Comparison of ENCODE assay signal across 1 cellular context in the genomic region with DNA sequence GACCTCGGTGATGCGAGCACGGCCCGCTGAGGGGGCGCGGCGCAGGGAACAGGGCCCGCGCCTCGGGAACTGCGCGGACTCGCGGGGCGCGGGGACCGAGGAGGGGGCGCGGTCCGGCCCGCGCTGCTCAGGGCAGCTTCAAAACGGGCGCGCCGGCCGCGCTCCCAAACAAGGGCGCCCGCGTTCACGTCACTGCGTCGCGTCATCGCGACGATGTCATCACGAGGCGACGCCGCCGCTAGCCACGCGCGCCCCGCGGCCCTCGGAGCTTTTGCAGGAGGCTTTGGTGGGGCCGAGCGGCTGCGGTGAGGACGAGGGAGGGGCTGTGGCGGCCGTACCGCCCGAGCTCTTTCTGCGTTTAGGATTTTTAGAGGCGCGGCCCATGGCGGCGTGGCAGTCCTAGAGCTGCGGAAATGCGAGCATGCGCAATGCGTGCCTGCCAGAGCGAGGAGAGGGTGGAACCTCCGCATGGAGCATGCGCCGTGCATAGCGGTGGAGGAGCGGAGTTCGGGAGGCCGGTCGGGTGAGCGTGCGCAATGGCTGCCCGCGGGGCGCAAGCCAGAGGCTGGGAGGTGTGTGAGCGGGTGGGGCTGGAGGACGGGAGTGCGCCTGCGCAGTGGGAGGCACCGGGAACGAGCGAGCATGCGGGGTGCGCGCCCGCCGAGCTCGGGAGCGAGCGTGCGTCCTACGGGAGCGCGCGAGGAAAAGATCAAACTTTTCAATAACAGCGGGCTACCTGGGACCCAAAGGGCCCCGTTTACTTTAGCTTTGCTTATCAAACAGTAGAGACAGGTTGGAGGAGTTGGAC.
TF ChIP-seq lines count a peak whose summit lies in the region.

A gene with protein sequence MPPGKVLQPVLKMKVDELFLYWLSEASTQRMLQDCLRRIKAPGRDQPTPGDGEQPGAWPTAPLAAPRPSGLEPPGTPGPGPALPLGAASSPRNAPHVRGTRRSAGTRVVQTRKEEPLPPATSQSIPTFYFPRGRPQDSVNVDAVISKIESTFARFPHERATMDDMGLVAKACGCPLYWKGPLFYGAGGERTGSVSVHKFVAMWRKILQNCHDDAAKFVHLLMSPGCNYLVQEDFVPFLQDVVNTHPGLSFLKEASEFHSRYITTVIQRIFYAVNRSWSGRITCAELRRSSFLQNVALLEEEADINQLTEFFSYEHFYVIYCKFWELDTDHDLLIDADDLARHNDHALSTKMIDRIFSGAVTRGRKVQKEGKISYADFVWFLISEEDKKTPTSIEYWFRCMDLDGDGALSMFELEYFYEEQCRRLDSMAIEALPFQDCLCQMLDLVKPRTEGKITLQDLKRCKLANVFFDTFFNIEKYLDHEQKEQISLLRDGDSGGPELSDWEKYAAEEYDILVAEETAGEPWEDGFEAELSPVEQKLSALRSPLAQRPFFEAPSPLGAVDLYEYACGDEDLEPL (minus strand): TSS at position 140 of the 808 bp plus-strand sequence. CDS start 216 bp downstream, outside the sequence.

TF ChIP-seq in HepG2, 621 proteins besides CTCF, POLR2A, EP300 and RAD21 (continued from another document and continues in another):
- TF ChIP-seq, protein P1, sequence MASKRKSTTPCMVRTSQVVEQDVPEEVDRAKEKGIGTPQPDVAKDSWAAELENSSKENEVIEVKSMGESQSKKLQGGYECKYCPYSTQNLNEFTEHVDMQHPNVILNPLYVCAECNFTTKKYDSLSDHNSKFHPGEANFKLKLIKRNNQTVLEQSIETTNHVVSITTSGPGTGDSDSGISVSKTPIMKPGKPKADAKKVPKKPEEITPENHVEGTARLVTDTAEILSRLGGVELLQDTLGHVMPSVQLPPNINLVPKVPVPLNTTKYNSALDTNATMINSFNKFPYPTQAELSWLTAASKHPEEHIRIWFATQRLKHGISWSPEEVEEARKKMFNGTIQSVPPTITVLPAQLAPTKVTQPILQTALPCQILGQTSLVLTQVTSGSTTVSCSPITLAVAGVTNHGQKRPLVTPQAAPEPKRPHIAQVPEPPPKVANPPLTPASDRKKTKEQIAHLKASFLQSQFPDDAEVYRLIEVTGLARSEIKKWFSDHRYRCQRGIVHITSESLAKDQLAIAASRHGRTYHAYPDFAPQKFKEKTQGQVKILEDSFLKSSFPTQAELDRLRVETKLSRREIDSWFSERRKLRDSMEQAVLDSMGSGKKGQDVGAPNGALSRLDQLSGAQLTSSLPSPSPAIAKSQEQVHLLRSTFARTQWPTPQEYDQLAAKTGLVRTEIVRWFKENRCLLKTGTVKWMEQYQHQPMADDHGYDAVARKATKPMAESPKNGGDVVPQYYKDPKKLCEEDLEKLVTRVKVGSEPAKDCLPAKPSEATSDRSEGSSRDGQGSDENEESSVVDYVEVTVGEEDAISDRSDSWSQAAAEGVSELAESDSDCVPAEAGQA (IDR thresholded peaks at IDR 0.05; ENCODE audit: low read depth), result peak; percentile 97
- TF ChIP-seq, protein P1 (CRISPR knock-in tag; IDR thresholded peaks at IDR 0.05; ENCODE audit: borderline replicate concordance), result 0 out of 2 replicates have a peak, but pooled peaks have one; percentile 48
- TF ChIP-seq SKI (IDR thresholded peaks at IDR 0.05; ENCODE audit: partially characterized antibody), result peak; percentile 12
- TF ChIP-seq ZNF672 (CRISPR knock-in tag; IDR thresholded peaks at IDR 0.05), result no peak
- TF ChIP-seq SNAI1 (CRISPR knock-in tag; IDR thresholded peaks at IDR 0.05; ENCODE audit: borderline replicate concordance), result no peak
- no peak for TF ChIP-seq ZNF746 (CRISPR knock-in tag; IDR thresholded peaks at IDR 0.05)
- peak; percentile 94 for TF ChIP-seq ZNF670 (CRISPR knock-in tag; IDR thresholded peaks at IDR 0.05; ENCODE audit: borderline replicate concordance)
- TF ChIP-seq, protein P2, sequence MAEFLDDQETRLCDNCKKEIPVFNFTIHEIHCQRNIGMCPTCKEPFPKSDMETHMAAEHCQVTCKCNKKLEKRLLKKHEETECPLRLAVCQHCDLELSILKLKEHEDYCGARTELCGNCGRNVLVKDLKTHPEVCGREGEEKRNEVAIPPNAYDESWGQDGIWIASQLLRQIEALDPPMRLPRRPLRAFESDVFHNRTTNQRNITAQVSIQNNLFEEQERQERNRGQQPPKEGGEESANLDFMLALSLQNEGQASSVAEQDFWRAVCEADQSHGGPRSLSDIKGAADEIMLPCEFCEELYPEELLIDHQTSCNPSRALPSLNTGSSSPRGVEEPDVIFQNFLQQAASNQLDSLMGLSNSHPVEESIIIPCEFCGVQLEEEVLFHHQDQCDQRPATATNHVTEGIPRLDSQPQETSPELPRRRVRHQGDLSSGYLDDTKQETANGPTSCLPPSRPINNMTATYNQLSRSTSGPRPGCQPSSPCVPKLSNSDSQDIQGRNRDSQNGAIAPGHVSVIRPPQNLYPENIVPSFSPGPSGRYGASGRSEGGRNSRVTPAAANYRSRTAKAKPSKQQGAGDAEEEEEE (CRISPR knock-in tag; IDR thresholded peaks at IDR 0.05; ENCODE audit: borderline replicate concordance), result no peak
- peak; percentile 6 for TF ChIP-seq TBL1XR1 (IDR thresholded peaks at IDR 0.05; ENCODE audit: borderline replicate concordance, low read length, partially characterized antibody)
- no peak for TF ChIP-seq FOXP1 (IDR thresholded peaks at IDR 0.05)
- TF ChIP-seq FOXP1 (CRISPR knock-in tag; IDR thresholded peaks at IDR 0.05), result no peak
- no peak for TF ChIP-seq ZNF20 (CRISPR knock-in tag; IDR thresholded peaks at IDR 0.05)
- TF ChIP-seq, protein P3, sequence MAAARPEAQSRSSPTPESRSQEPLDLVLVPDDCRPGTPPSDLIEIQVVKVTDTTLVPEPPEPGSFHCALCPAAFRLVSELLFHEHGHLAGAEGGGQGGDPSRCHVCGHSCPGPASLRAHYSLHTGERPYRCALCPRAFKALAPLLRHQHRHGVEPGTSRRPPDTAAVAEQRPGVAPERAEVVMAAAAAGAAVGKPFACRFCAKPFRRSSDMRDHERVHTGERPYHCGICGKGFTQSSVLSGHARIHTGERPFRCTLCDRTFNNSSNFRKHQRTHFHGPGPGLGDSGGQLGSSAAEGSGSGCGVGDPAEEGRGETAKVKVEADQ (CRISPR knock-in tag; IDR thresholded peaks at IDR 0.05; ENCODE audit: borderline replicate concordance), result peak; percentile 82; the same call in 1 of the 2 replicates
- no peak for TF ChIP-seq SMARCC2 (IDR thresholded peaks at IDR 0.05)
- peak; percentile 97 for TF ChIP-seq FOXK1 (CRISPR knock-in tag; IDR thresholded peaks at IDR 0.05; ENCODE audit: borderline replicate concordance, low read depth)
- TF ChIP-seq MYNN (CRISPR knock-in tag; IDR thresholded peaks at IDR 0.05; ENCODE audit: low read depth), result no peak
- TF ChIP-seq SOX5 (CRISPR knock-in tag; IDR thresholded peaks at IDR 0.05; ENCODE audit: borderline replicate concordance), result peak; percentile 35; the same call in 1 of the 2 replicates
- TF ChIP-seq, protein P4, sequence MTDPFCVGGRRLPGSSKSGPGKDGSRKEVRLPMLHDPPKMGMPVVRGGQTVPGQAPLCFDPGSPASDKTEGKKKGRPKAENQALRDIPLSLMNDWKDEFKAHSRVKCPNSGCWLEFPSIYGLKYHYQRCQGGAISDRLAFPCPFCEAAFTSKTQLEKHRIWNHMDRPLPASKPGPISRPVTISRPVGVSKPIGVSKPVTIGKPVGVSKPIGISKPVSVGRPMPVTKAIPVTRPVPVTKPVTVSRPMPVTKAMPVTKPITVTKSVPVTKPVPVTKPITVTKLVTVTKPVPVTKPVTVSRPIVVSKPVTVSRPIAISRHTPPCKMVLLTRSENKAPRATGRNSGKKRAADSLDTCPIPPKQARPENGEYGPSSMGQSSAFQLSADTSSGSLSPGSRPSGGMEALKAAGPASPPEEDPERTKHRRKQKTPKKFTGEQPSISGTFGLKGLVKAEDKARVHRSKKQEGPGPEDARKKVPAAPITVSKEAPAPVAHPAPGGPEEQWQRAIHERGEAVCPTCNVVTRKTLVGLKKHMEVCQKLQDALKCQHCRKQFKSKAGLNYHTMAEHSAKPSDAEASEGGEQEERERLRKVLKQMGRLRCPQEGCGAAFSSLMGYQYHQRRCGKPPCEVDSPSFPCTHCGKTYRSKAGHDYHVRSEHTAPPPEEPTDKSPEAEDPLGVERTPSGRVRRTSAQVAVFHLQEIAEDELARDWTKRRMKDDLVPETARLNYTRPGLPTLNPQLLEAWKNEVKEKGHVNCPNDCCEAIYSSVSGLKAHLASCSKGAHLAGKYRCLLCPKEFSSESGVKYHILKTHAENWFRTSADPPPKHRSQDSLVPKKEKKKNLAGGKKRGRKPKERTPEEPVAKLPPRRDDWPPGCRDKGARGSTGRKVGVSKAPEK (CRISPR knock-in tag; IDR thresholded peaks at IDR 0.05; ENCODE audit: borderline replicate concordance), result no peak
- TF ChIP-seq, protein P5, sequence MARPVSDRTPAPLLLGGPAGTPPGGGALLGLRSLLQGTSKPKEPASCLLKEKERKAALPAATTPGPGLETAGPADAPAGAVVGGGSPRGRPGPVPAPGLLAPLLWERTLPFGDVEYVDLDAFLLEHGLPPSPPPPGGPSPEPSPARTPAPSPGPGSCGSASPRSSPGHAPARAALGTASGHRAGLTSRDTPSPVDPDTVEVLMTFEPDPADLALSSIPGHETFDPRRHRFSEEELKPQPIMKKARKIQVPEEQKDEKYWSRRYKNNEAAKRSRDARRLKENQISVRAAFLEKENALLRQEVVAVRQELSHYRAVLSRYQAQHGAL (CRISPR knock-in tag; IDR thresholded peaks at IDR 0.05; ENCODE audit: not compliant biosample characterization), result no peak
- TF ChIP-seq, protein P6, sequence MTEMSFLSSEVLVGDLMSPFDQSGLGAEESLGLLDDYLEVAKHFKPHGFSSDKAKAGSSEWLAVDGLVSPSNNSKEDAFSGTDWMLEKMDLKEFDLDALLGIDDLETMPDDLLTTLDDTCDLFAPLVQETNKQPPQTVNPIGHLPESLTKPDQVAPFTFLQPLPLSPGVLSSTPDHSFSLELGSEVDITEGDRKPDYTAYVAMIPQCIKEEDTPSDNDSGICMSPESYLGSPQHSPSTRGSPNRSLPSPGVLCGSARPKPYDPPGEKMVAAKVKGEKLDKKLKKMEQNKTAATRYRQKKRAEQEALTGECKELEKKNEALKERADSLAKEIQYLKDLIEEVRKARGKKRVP (CRISPR knock-in tag; IDR thresholded peaks at IDR 0.05), result no peak
- TF ChIP-seq ZNF570 (CRISPR knock-in tag; IDR thresholded peaks at IDR 0.05; ENCODE audit: borderline replicate concordance), result no peak
- TF ChIP-seq ZNF678 (CRISPR knock-in tag; IDR thresholded peaks at IDR 0.05), result no peak
- no peak for TF ChIP-seq SSRP1 (CRISPR knock-in tag; IDR thresholded peaks at IDR 0.05)
- TF ChIP-seq, protein P7, sequence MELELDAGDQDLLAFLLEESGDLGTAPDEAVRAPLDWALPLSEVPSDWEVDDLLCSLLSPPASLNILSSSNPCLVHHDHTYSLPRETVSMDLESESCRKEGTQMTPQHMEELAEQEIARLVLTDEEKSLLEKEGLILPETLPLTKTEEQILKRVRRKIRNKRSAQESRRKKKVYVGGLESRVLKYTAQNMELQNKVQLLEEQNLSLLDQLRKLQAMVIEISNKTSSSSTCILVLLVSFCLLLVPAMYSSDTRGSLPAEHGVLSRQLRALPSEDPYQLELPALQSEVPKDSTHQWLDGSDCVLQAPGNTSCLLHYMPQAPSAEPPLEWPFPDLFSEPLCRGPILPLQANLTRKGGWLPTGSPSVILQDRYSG (CRISPR knock-in tag; IDR thresholded peaks at IDR 0.05), result 0 out of 2 replicates have a peak, but pooled peaks have one; percentile 39
- TF ChIP-seq POLR2G (IDR thresholded peaks at IDR 0.05; ENCODE audit: low read depth, low read length), result peak; percentile 95
- TF ChIP-seq NFKBIZ (CRISPR knock-in tag; IDR thresholded peaks at IDR 0.05), result peak; percentile 18; the same call in 1 of the 2 replicates
- TF ChIP-seq TP53 (CRISPR knock-in tag; conservative IDR thresholded peaks at IDR 0.05), result peak; percentile 83
- TF ChIP-seq RARA (CRISPR knock-in tag; IDR thresholded peaks at IDR 0.05), result no peak; the same call in 1 of the 2 replicates
- TF ChIP-seq IKZF1 (IDR thresholded peaks at IDR 0.05), result no peak
- no peak for TF ChIP-seq RFX1 (IDR thresholded peaks at IDR 0.05)
- TF ChIP-seq, protein P8, sequence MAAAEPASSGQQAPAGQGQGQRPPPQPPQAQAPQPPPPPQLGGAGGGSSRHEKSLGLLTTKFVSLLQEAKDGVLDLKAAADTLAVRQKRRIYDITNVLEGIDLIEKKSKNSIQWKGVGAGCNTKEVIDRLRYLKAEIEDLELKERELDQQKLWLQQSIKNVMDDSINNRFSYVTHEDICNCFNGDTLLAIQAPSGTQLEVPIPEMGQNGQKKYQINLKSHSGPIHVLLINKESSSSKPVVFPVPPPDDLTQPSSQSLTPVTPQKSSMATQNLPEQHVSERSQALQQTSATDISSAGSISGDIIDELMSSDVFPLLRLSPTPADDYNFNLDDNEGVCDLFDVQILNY (CRISPR knock-in tag; conservative IDR thresholded peaks at IDR 0.05), result peak; percentile 96
- no peak for TF ChIP-seq ZNF34 (CRISPR knock-in tag; IDR thresholded peaks at IDR 0.05; ENCODE audit: borderline replicate concordance)
- TF ChIP-seq KDM3A (CRISPR knock-in tag; IDR thresholded peaks at IDR 0.05; ENCODE audit: low read depth), result peak; percentile 51; the same call in 1 of the 2 replicates
- TF ChIP-seq ZNF282 (IDR thresholded peaks at IDR 0.05; ENCODE audit: partially characterized antibody), result no peak
- TF ChIP-seq, protein P9, sequence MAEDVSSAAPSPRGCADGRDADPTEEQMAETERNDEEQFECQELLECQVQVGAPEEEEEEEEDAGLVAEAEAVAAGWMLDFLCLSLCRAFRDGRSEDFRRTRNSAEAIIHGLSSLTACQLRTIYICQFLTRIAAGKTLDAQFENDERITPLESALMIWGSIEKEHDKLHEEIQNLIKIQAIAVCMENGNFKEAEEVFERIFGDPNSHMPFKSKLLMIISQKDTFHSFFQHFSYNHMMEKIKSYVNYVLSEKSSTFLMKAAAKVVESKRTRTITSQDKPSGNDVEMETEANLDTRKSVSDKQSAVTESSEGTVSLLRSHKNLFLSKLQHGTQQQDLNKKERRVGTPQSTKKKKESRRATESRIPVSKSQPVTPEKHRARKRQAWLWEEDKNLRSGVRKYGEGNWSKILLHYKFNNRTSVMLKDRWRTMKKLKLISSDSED (CRISPR knock-in tag; IDR thresholded peaks at IDR 0.05), result no peak
